Comparison of ENCODE assay signal across 7 cellular contexts in genomic region chr12:6851153-6851920, GRCh38. TPM values are rescaled to one million over a fixed set of nuclear protein-coding genes. Genes with fewer than 3 reads are reported as not detected.
DNase-seq lines count a peak whose midpoint lies in the region; ATAC-seq and TF ChIP-seq lines count a peak whose summit lies in the region.

TSS of gene CDCA3 (minus strand) at chr12:6851286. CDS start at chr12:6850952, 334 bp downstream.

- peak within 1 kb of the TSS; percentile 22 for H3K4me3 ChIP-seq in hepatocyte

- H3K27me3 ChIP-seq in hepatocyte, result no peaks in the 10 kb centered on the region

- WGBS in hepatocyte (ENCODE audit: low lambda C conversion rate, missing lambda C conversion rate), result under 1% methylated on average over 37 of the region's 37 CpGs

- peak within 1 kb of the TSS; percentile 89 for H3K27ac ChIP-seq in hepatocyte

- no peak for TF ChIP-seq CTCF in hepatocyte (IDR thresholded peaks at IDR 0.05; ENCODE audit: poor library complexity)

- H3K79me2 ChIP-seq in hepatocyte, result peaks cover 27% of the 10 kb centered on the region

- H3K4me2 ChIP-seq in hepatocyte, result peak within 1 kb of the TSS; percentile 76

- DNase-seq in NCI-H2081 (lab: John Stamatoyannopoulos, UW), result peak; percentile 95 to 98
- peak; percentile 82 for DNase-seq in T1000 (lab: John Stamatoyannopoulos, UW)
- peak; percentile 98 for DNase-seq in astrocyte of the hippocampus (ENCODE audit: low read depth, low spot score)
- DNase-seq in hepatocyte (ENCODE audit: low spot score), result peak; percentile 97
- peak; percentile 98 for DNase-seq in renal cortical epithelial cell (ENCODE audit: low read depth)

- H3K9me3 ChIP-seq in hepatocyte (ENCODE audit: low read depth), result no peaks in the 10 kb centered on the region

- no peaks in the 10 kb centered on the region for H3K36me3 ChIP-seq in hepatocyte (replicated peaks; ENCODE audit: insufficient read depth, low read depth)

- H2AFZ ChIP-seq in hepatocyte, result peak within 1 kb of the TSS; percentile 67

- peaks cover 13% of the 10 kb centered on the region for H3K4me1 ChIP-seq in hepatocyte (ENCODE audit: insufficient read depth)

- no peaks in the 10 kb centered on the region for H4K20me1 ChIP-seq in hepatocyte (ENCODE audit: insufficient read depth, poor library complexity, severe bottlenecking)

- H3K9me2 ChIP-seq in hepatocyte (replicated peaks; ENCODE audit: insufficient read depth), result no peaks in the 10 kb centered on the region

- ATAC-seq in GM18508 (IDR thresholded peaks at IDR 0.05; ENCODE audit: insufficient read depth, unreplicated experiment) (peak; percentile 36), HG03025 (IDR thresholded peaks at IDR 0.05; ENCODE audit: low FRiP score, unreplicated experiment) (peak; percentile 43)

RNA-seq across cellular contexts. Expression of gene CDCA3, which starts in this region (rescaled TPM):
- total RNA-seq in hepatocyte, result 7.5 and 8.5 TPM in 2 replicates
- polyA plus RNA-seq in hepatocyte, result 18.2 and 20.6 TPM in 2 replicates
- 1.3 and 4.7 TPM in 2 replicates for total RNA-seq in renal cortical epithelial cell

Comparison
In these comparisons a context has a peak if more than half of its experiments do, and no peak if none do; other contexts are left out.
1. Peak in every context shown above with its lines: DNase-seq, ATAC-seq, H3K4me3 ChIP-seq and H3K27ac ChIP-seq.